8 cellular contexts compared by ENCODE assay signal in genomic region chr5:56327810-56328209, GRCh38.
A peak's percentile ranks its signal among the peaks of the same experiment; 100 is the strongest.
DNase-seq lines count a peak whose midpoint lies in the region.

No MANE protein-coding gene starts in this region.

- no peaks in the 10 kb centered on the region for H3K27me3 Mint-ChIP-seq in stimulated activated naive CD8-positive, alpha-beta T cell treated with anti-CD3 and anti-CD28 coated beads, Interleukin-15, Interleukin-2, amounts not matched to agents 100 ng/mL and 50 ng/mL, for 24 hours

- H3K36me3 Mint-ChIP-seq in stimulated activated naive CD8-positive, alpha-beta T cell treated with anti-CD3 and anti-CD28 coated beads, Interleukin-15, Interleukin-2, amounts not matched to agents 100 ng/mL and 50 ng/mL, for 24 hours (ENCODE audit: low read depth): peaks cover 13% of the 10 kb centered on the region

- peaks cover 4% of the 10 kb centered on the region for H3K9me3 Mint-ChIP-seq in stimulated activated naive CD8-positive, alpha-beta T cell treated with anti-CD3 and anti-CD28 coated beads, Interleukin-15, Interleukin-2, amounts not matched to agents 100 ng/mL and 50 ng/mL, for 24 hours

- DNase-seq in activated naive CD4-positive, alpha-beta T cell treated with Interleukin-2 at 50 U/mL for 16 hours: peak; percentile 80
- no peak for DNase-seq in activated naive CD4-positive, alpha-beta T cell (lab: John Stamatoyannopoulos, UW)
- DNase-seq in T-helper 2 cell (peak in 4 of 5 experiments; percentile 7 to 99 (median 40)), cortex of kidney (lab: John Stamatoyannopoulos, UW) (peak; percentile 14), NOMO-1 treated with DMSO at 0.1 percent for 48 hours (lab: John Stamatoyannopoulos, UW; ENCODE audit: unreplicated experiment) (no peak), G401 (ENCODE audit: low spot score) (no peak), iPS-NIHi11 (ENCODE audit: low spot score) (no peak)

- in situ Hi-C loops in G401 (cut with HindIII; ENCODE audit: low sequenced_read_pairs): no loop called here

- peak overlapping the region; percentile 42 for H3K4me3 Mint-ChIP-seq in stimulated activated naive CD8-positive, alpha-beta T cell treated with anti-CD3 and anti-CD28 coated beads, Interleukin-15, Interleukin-2, amounts not matched to agents 100 ng/mL and 50 ng/mL, for 24 hours

- H3K4me1 Mint-ChIP-seq in stimulated activated naive CD8-positive, alpha-beta T cell treated with anti-CD3 and anti-CD28 coated beads, Interleukin-15, Interleukin-2, amounts not matched to agents 100 ng/mL and 50 ng/mL, for 24 hours (ENCODE audit: low read depth): peaks cover 80% of the 10 kb centered on the region

- peak overlapping the region; percentile 96 for H3K27ac Mint-ChIP-seq in stimulated activated naive CD8-positive, alpha-beta T cell treated with anti-CD3 and anti-CD28 coated beads, Interleukin-15, Interleukin-2, amounts not matched to agents 100 ng/mL and 50 ng/mL, for 24 hours

Comparison
In these comparisons a context has a peak if more than half of its experiments do, and no peak if none do; other contexts are left out.
1. DNase-seq: peak in activated naive CD4-positive, alpha-beta T cell treated with Interleukin-2 at 50 U/mL for 16 hours (single experiment), T-helper 2 cell (4 of 5) and cortex of kidney (single experiment); none in activated naive CD4-positive, alpha-beta T cell (0 of 4), NOMO-1 treated with DMSO at 0.1 percent for 48 hours (single experiment), G401 (single experiment) and iPS-NIHi11 (single experiment).